In the genomic region with DNA sequence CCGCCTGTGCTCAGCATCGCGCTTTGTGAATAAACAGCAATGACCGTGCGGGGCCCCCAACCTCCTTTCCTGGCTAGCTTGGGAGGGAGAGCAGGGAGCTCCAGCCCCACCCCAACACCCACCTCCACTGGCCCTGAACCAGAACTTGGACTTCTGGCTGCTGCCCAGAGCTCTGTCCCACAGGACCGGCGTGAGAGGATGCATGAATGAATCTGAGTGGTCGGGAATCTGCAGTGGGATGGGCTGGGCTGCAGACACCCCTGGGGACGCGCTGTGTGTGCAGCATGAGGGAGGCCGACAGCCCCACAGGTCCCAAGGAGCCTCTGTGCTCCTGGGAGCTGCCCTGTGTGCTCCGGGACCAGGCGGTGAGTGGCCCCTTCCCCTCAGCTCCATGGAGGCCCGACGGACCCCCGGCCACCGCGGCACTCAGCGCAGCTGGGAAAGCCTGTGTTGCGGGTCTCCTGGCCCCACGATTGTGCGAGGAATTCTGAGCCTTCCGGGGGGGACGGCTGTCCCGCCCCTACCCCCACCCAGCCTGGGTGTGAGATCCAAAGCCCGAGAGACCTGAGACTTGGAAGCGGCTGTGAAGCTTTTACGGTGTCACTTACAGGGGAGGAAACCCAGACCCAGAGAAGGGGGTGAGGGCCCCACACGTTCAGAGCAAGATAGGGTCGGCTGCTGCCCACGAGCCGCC, we compare ENCODE assay signal across 12 cellular contexts. TPM values are rescaled to one million over a fixed set of nuclear protein-coding genes. Genes with fewer than 3 reads are reported as not detected.
DNase-seq lines count a peak whose midpoint lies in the region; ATAC-seq and TF ChIP-seq lines count a peak whose summit lies in the region.
"Had no signal": no experiment of that assay in that cellular context is flagged by ENCODE, and none has a peak within 500 bp of the region (broad histone marks: within the 10 kb centered on the region; RNA-seq: fewer than 3 reads in every experiment).

No MANE protein-coding gene starts in this region.

- WGBS in tibial nerve, 2 donors: 38 to 41% methylated on average over 20 to 32 of the region's 32 CpGs

- peak overlapping the region; percentile 37 for H3K9ac ChIP-seq in iPS-15b (ENCODE audit: low read depth, low read length)
- H3K9ac ChIP-seq: SK-N-SH had no signal

- no peak for TF ChIP-seq EP300 in tibial nerve (IDR thresholded peaks at IDR 0.05)

- H3K4me3 ChIP-seq in iPS-15b (ENCODE audit: low read depth, low read length): no peak overlapping the region
- no peak overlapping the region for H3K4me3 ChIP-seq in tibial nerve
- H3K4me3 ChIP-seq: body of pancreas had no signal

- peak overlapping the region; percentile 89 for H3K27ac Mint-ChIP-seq in activated naive CD4-positive, alpha-beta T cell treated with anti-CD3 and anti-CD28 coated beads, Interleukin-2, amount 10 ng/mL, durations not matched to agents 7 days and 5 days
- no peak overlapping the region for H3K27ac Mint-ChIP-seq in activated naive CD4-positive, alpha-beta T cell treated with anti-CD3 and anti-CD28 coated beads for 36 hours
- peak overlapping the region; percentile 76 for H3K27ac Mint-ChIP-seq in activated naive CD8-positive, alpha-beta T cell treated with anti-CD3 and anti-CD28 coated beads, Interleukin-2, amount 10 ng/mL, durations not matched to agents 7 days and 5 days

- no peaks in the 10 kb centered on the region for H3K9me3 Mint-ChIP-seq in activated naive CD4-positive, alpha-beta T cell treated with anti-CD3 and anti-CD28 coated beads, Interleukin-2, amount 10 ng/mL, durations not matched to agents 7 days and 5 days
- no peaks in the 10 kb centered on the region for H3K9me3 Mint-ChIP-seq in activated naive CD4-positive, alpha-beta T cell treated with anti-CD3 and anti-CD28 coated beads for 36 hours
- no peaks in the 10 kb centered on the region for H3K9me3 Mint-ChIP-seq in activated naive CD8-positive, alpha-beta T cell treated with anti-CD3 and anti-CD28 coated beads, Interleukin-2, amount 10 ng/mL, durations not matched to agents 7 days and 5 days
- H3K9me3 Mint-ChIP-seq: stimulated activated naive CD8-positive, alpha-beta T cell treated with anti-CD3 and anti-CD28 coated beads, Interleukin-15, Interleukin-2, amounts not matched to agents 100 ng/mL and 50 ng/mL, for 24 hours had no signal

- TF ChIP-seq CTCF in tibial nerve (IDR thresholded peaks at IDR 0.05): no peak

- no peak for ATAC-seq in activated naive CD8-positive, alpha-beta T cell treated with anti-CD3 and anti-CD28 coated beads, Interleukin-2, amount 10 ng/mL, durations not matched to agents 7 days and 5 days (ENCODE audit: low read depth)
- ATAC-seq: body of pancreas had no signal

- no peaks in the 10 kb centered on the region for H3K9me3 ChIP-seq in iPS-15b (ENCODE audit: control insufficient read depth, insufficient read depth, low read length)
- no peaks in the 10 kb centered on the region for H3K9me3 ChIP-seq in tibial nerve
- H3K9me3 ChIP-seq: body of pancreas, SK-N-SH had no signal

- intact Hi-C loops in activated naive CD4-positive, alpha-beta T cell treated with anti-CD3 and anti-CD28 coated beads for 36 hours (cut with micrococcal nuclease): loop anchor here (10.0 kb wide), 2 partner anchors 205 to 315 kb away; partner anchors contain the start of genes ACSF3 and ZC3H18

- no peak for TF ChIP-seq POLR2A in tibial nerve (IDR thresholded peaks at IDR 0.05)

- H3K4me1 ChIP-seq in iPS-15b (ENCODE audit: control insufficient read depth, insufficient read depth, low read length) (peaks cover 4% of the 10 kb centered on the region), tibial nerve (peaks cover 0 to 92% (median 59%) of the 10 kb centered on the region in 4 donors)

- peak overlapping the region; percentile 77 for H3K4me3 Mint-ChIP-seq in activated naive CD4-positive, alpha-beta T cell treated with anti-CD3 and anti-CD28 coated beads, Interleukin-2, amount 10 ng/mL, durations not matched to agents 7 days and 5 days
- no peak overlapping the region for H3K4me3 Mint-ChIP-seq in activated naive CD4-positive, alpha-beta T cell treated with anti-CD3 and anti-CD28 coated beads for 36 hours
- H3K4me3 Mint-ChIP-seq in activated naive CD8-positive, alpha-beta T cell treated with anti-CD3 and anti-CD28 coated beads, Interleukin-2, amount 10 ng/mL, durations not matched to agents 7 days and 5 days: no peak overlapping the region

- peaks cover 59% of the 10 kb centered on the region for H3K4me1 Mint-ChIP-seq in activated naive CD4-positive, alpha-beta T cell treated with anti-CD3 and anti-CD28 coated beads, Interleukin-2, amount 10 ng/mL, durations not matched to agents 7 days and 5 days
- peaks cover 46% of the 10 kb centered on the region for H3K4me1 Mint-ChIP-seq in activated naive CD4-positive, alpha-beta T cell treated with anti-CD3 and anti-CD28 coated beads for 36 hours (ENCODE audit: low read depth)
- H3K4me1 Mint-ChIP-seq in activated naive CD8-positive, alpha-beta T cell treated with anti-CD3 and anti-CD28 coated beads, Interleukin-2, amount 10 ng/mL, durations not matched to agents 7 days and 5 days: peaks cover 37% of the 10 kb centered on the region

- POLR2A ChIA-PET in activated naive CD8-positive, alpha-beta T cell treated with anti-CD3 and anti-CD28 coated beads, Interleukin-2, amount 10 ng/mL, durations not matched to agents 7 days and 5 days (lab: Charles Lee): interaction anchor here (0.6 to 2.6 kb wide), 6 partner anchors 12 to 33 kb away, joined by 3 to 31 read pairs (median 4); partner anchors contain the start of gene APRT

- H3K36me3 Mint-ChIP-seq in activated naive CD4-positive, alpha-beta T cell treated with anti-CD3 and anti-CD28 coated beads, Interleukin-2, amount 10 ng/mL, durations not matched to agents 7 days and 5 days: peaks cover 11% of the 10 kb centered on the region
- H3K36me3 Mint-ChIP-seq in activated naive CD4-positive, alpha-beta T cell treated with anti-CD3 and anti-CD28 coated beads for 36 hours (ENCODE audit: low read depth): no peaks in the 10 kb centered on the region
- no peaks in the 10 kb centered on the region for H3K36me3 Mint-ChIP-seq in activated naive CD8-positive, alpha-beta T cell treated with anti-CD3 and anti-CD28 coated beads, Interleukin-2, amount 10 ng/mL, durations not matched to agents 7 days and 5 days

- H3K27ac ChIP-seq in tibial nerve: peak overlapping the region in 3 of 4 donors; percentile 62 to 97 (median 96)
- H3K27ac ChIP-seq: body of pancreas had no signal

- no peak for DNase-seq in activated naive CD4-positive, alpha-beta T cell treated with anti-CD3 and anti-CD28 coated beads, Interleukin-2, amount 10 ng/mL, durations not matched to agents 7 days and 5 days
- no peak for DNase-seq in activated naive CD4-positive, alpha-beta T cell treated with anti-CD3 and anti-CD28 coated beads for 36 hours
- DNase-seq in activated naive CD8-positive, alpha-beta T cell treated with anti-CD3 and anti-CD28 coated beads, Interleukin-2, amount 10 ng/mL, durations not matched to agents 7 days and 5 days: no peak
- DNase-seq in tibial nerve (ENCODE audit: low spot score in 2 of 2): no peak
- no peak for DNase-seq in DMS153 treated with DMSO at 0.1 percent for 48 hours (lab: John Stamatoyannopoulos, UW; ENCODE audit: unreplicated experiment)
- DNase-seq in AG20443 (ENCODE audit: low spot score): no peak
- DNase-seq in COLO829 (ENCODE audit: low spot score): no peak
- DNase-seq: body of pancreas, NCI-H1694, SK-N-SH had no signal

- CTCF ChIA-PET in activated naive CD4-positive, alpha-beta T cell treated with anti-CD3 and anti-CD28 coated beads, Interleukin-2, amount 10 ng/mL, durations not matched to agents 7 days and 5 days (lab: Charles Lee): interaction anchor here (0.7 to 5.0 kb wide), 2 partner anchors 13 to 43 kb away, joined by 4 to 49 read pairs; no protein-coding TSS in a partner anchor
- CTCF ChIA-PET in activated naive CD4-positive, alpha-beta T cell treated with anti-CD3 and anti-CD28 coated beads for 36 hours (lab: Charles Lee): interaction anchor here (0.6 to 4.2 kb wide), 6 partner anchors 8 to 99 kb away, joined by 3 to 48 read pairs (median 5); no protein-coding TSS in a partner anchor

- H3K36me3 ChIP-seq in iPS-15b (ENCODE audit: control insufficient read depth, insufficient read depth, low read length): no peaks in the 10 kb centered on the region
- no peaks in the 10 kb centered on the region for H3K36me3 ChIP-seq in tibial nerve

- H3K27me3 Mint-ChIP-seq in activated naive CD4-positive, alpha-beta T cell treated with anti-CD3 and anti-CD28 coated beads, Interleukin-2, amount 10 ng/mL, durations not matched to agents 7 days and 5 days: no peaks in the 10 kb centered on the region
- H3K27me3 Mint-ChIP-seq in activated naive CD4-positive, alpha-beta T cell treated with anti-CD3 and anti-CD28 coated beads for 36 hours (ENCODE audit: low read depth): no peaks in the 10 kb centered on the region
- no peaks in the 10 kb centered on the region for H3K27me3 Mint-ChIP-seq in activated naive CD8-positive, alpha-beta T cell treated with anti-CD3 and anti-CD28 coated beads, Interleukin-2, amount 10 ng/mL, durations not matched to agents 7 days and 5 days
- H3K27me3 Mint-ChIP-seq: stimulated activated naive CD8-positive, alpha-beta T cell treated with anti-CD3 and anti-CD28 coated beads, Interleukin-15, Interleukin-2, amounts not matched to agents 100 ng/mL and 50 ng/mL, for 24 hours had no signal

- H3K27me3 ChIP-seq in iPS-15b (ENCODE audit: control insufficient read depth, insufficient read depth, low read length) (no peaks in the 10 kb centered on the region), tibial nerve (no peaks in the 10 kb centered on the region)
- H3K27me3 ChIP-seq: body of pancreas had no signal

RNA-seq across cellular contexts. Expression of gene PIEZO1, which starts 5.5 kb away (rescaled TPM):
- total RNA-seq in activated naive CD4-positive, alpha-beta T cell treated with anti-CD3 and anti-CD28 coated beads for 36 hours: 10 to 100 TPM; 78.2 to 80.1 TPM
- total RNA-seq in activated naive CD8-positive, alpha-beta T cell treated with anti-CD3 and anti-CD28 coated beads, Interleukin-2, amount 10 ng/mL, durations not matched to agents 7 days and 5 days: 100 to 1,000 TPM; 206 to 220 TPM
- 100 to 1,000 TPM in 3 of 4 donors, 10 to 100 TPM in 1; 90.5 to 309 (median 165) TPM for total RNA-seq in tibial nerve

RNA-seq across cellular contexts. Expression of gene CDT1, which starts 24.0 kb away (rescaled TPM):
- total RNA-seq in activated naive CD4-positive, alpha-beta T cell treated with anti-CD3 and anti-CD28 coated beads for 36 hours: 100 to 1,000 TPM; 223 to 231 TPM
- 100 to 1,000 TPM; 135 to 140 TPM for total RNA-seq in activated naive CD8-positive, alpha-beta T cell treated with anti-CD3 and anti-CD28 coated beads, Interleukin-2, amount 10 ng/mL, durations not matched to agents 7 days and 5 days
- 1 to 10 TPM in 2 of 4 donors, under 1 TPM in 1, not detected in 1; 0.44 to 1.5 (median 1.4) TPM for total RNA-seq in tibial nerve

RNA-seq across cellular contexts. Expression of gene APRT, which starts 32.2 kb away (rescaled TPM):
- 100 to 1,000 TPM; 314 TPM for total RNA-seq in activated naive CD4-positive, alpha-beta T cell treated with anti-CD3 and anti-CD28 coated beads for 36 hours
- 100 to 1,000 TPM; 124 to 139 TPM for total RNA-seq in activated naive CD8-positive, alpha-beta T cell treated with anti-CD3 and anti-CD28 coated beads, Interleukin-2, amount 10 ng/mL, durations not matched to agents 7 days and 5 days
- total RNA-seq in tibial nerve: 100 to 1,000 TPM in 2 of 4 donors, 10 to 100 TPM in 2; 83.4 to 157 (median 106) TPM

Comparison
In these comparisons a context has a peak if more than half of its experiments do, and no peak if none do; other contexts are left out.
1. RNA of gene CDT1, which starts 24.0 kb away (total RNA-seq): 223 to 231 TPM in activated naive CD4-positive, alpha-beta T cell treated with anti-CD3 and anti-CD28 coated beads for 36 hours and 135 to 140 TPM in activated naive CD8-positive, alpha-beta T cell treated with anti-CD3 and anti-CD28 coated beads, Interleukin-2, amount 10 ng/mL, durations not matched to agents 7 days and 5 days; 0.44 to 1.5 TPM in tibial nerve; every median in the first group is over 10 times any median in the second.